25 cellular contexts compared by ENCODE assay signal in genomic region chr21:43289442-43289841, GRCh38.
DNase-seq lines count a peak whose midpoint lies in the region; ATAC-seq and TF ChIP-seq lines count a peak whose summit lies in the region.
"Had no signal": no experiment of that assay in that cellular context is flagged by ENCODE, and none has a peak within 500 bp of the region (broad histone marks: within the 10 kb centered on the region; RNA-seq: fewer than 3 reads in every experiment).

No MANE protein-coding gene starts in this region.

- no peak for ATAC-seq in Right ventricle myocardium inferior
- ATAC-seq in upper lobe of right lung = no peak
- ATAC-seq: CD8-positive, alpha-beta T cell; GM12878; Panc1 had no signal

- no peak overlapping the region for H3K4me3 ChIP-seq in HEK293 (ENCODE audit: low read depth, low read length)
- H3K4me3 ChIP-seq in upper lobe of right lung = no peak overlapping the region
- H3K4me3 ChIP-seq: GM12878, GM23338, HAP-1 had no signal

- no peak overlapping the region for H3K27ac Mint-ChIP-seq in chondrocyte (ENCODE audit: unreplicated experiment)
- no peak overlapping the region for H3K27ac Mint-ChIP-seq in activated T-helper 2 cell treated with anti-CD3 and anti-CD28 coated beads, Interferon-gamma antibody, Interleukin-2, Interleukin-4, amounts not matched to agents 10 μg/mL and 5 μg/mL and 100 μg/mL, durations not matched to agents 14 hours and 24 hours and 36 hours
- H3K27ac Mint-ChIP-seq: CD8-positive, alpha-beta T cell; GM23338 had no signal

- POLR2A ChIA-PET in HEK293 (lab: Yijun Ruan, JAX) = no interaction called here

- H3K9me3 Mint-ChIP-seq in chondrocyte (ENCODE audit: low read depth) = peaks cover 4% of the 10 kb centered on the region
- H3K9me3 Mint-ChIP-seq in activated T-helper 2 cell treated with anti-CD3 and anti-CD28 coated beads, Interferon-gamma antibody, Interleukin-2, Interleukin-4, amounts not matched to agents 10 μg/mL and 5 μg/mL and 100 μg/mL, durations not matched to agents 14 hours and 24 hours and 36 hours = no peaks in the 10 kb centered on the region
- H3K9me3 Mint-ChIP-seq: GM23338 had no signal

- intact Hi-C loops in Right ventricle myocardium inferior (cut with DNase I) (no loop called here), cardiac septum (cut with DNase I) (no loop called here), upper lobe of right lung (cut with DNase I) (no loop called here)
- intact Hi-C loops in activated T-helper 2 cell treated with anti-CD3 and anti-CD28 coated beads, Interferon-gamma antibody, Interleukin-2, Interleukin-4, amounts not matched to agents 10 μg/mL and 5 μg/mL and 100 μg/mL, durations not matched to agents 14 hours and 24 hours and 36 hours (cut with micrococcal nuclease) = no loop called here

- H3K27me3 ChIP-seq in upper lobe of right lung = no peaks in the 10 kb centered on the region

- H3K4me1 ChIP-seq in HEK293 (ENCODE audit: control insufficient read depth, insufficient read depth, low read length) = no peaks in the 10 kb centered on the region
- no peaks in the 10 kb centered on the region for H3K4me1 ChIP-seq in upper lobe of right lung
- H3K4me1 ChIP-seq: HAP-1 had no signal

- no peak overlapping the region for H3K4me3 Mint-ChIP-seq in chondrocyte (ENCODE audit: unreplicated experiment)
- H3K4me3 Mint-ChIP-seq in activated T-helper 2 cell treated with anti-CD3 and anti-CD28 coated beads, Interferon-gamma antibody, Interleukin-2, Interleukin-4, amounts not matched to agents 10 μg/mL and 5 μg/mL and 100 μg/mL, durations not matched to agents 14 hours and 24 hours and 36 hours (ENCODE audit: low read depth) = no peak overlapping the region
- H3K4me3 Mint-ChIP-seq: CD8-positive, alpha-beta T cell; GM23338 had no signal

- no peaks in the 10 kb centered on the region for H3K36me3 Mint-ChIP-seq in chondrocyte (ENCODE audit: low read depth)
- H3K36me3 Mint-ChIP-seq in activated T-helper 2 cell treated with anti-CD3 and anti-CD28 coated beads, Interferon-gamma antibody, Interleukin-2, Interleukin-4, amounts not matched to agents 10 μg/mL and 5 μg/mL and 100 μg/mL, durations not matched to agents 14 hours and 24 hours and 36 hours (ENCODE audit: low read depth) = no peaks in the 10 kb centered on the region
- H3K36me3 Mint-ChIP-seq: CD8-positive, alpha-beta T cell had no signal

- peaks cover 13% of the 10 kb centered on the region for H3K4me1 Mint-ChIP-seq in chondrocyte (ENCODE audit: low read depth)
- H3K4me1 Mint-ChIP-seq in activated T-helper 2 cell treated with anti-CD3 and anti-CD28 coated beads, Interferon-gamma antibody, Interleukin-2, Interleukin-4, amounts not matched to agents 10 μg/mL and 5 μg/mL and 100 μg/mL, durations not matched to agents 14 hours and 24 hours and 36 hours (ENCODE audit: low read depth) = peaks cover 4% of the 10 kb centered on the region
- H3K4me1 Mint-ChIP-seq: GM23338 had no signal

- no peaks in the 10 kb centered on the region for H3K27me3 Mint-ChIP-seq in chondrocyte (ENCODE audit: low read depth)
- H3K27me3 Mint-ChIP-seq in activated T-helper 2 cell treated with anti-CD3 and anti-CD28 coated beads, Interferon-gamma antibody, Interleukin-2, Interleukin-4, amounts not matched to agents 10 μg/mL and 5 μg/mL and 100 μg/mL, durations not matched to agents 14 hours and 24 hours and 36 hours (ENCODE audit: low read depth) = no peaks in the 10 kb centered on the region

- no peak overlapping the region for H3K27ac ChIP-seq in HEK293 (ENCODE audit: extremely low read depth, low read depth, low read length)
- H3K27ac ChIP-seq in upper lobe of right lung = no peak overlapping the region
- H3K27ac ChIP-seq: RWPE1 had no signal

- DNase-seq in Right ventricle myocardium inferior (ENCODE audit: missing footprints) = peak; percentile 11
- no peak for DNase-seq in cardiac septum (ENCODE audit: low spot score)
- DNase-seq in chondrocyte (ENCODE audit: low spot score) = peak; percentile 50
- peak; percentile 23 for DNase-seq in upper lobe of right lung
- DNase-seq in hypothalamus (lab: John Stamatoyannopoulos, UW) = no peak
- no peak for DNase-seq in SW480 (ENCODE audit: low spot score)
- no peak for DNase-seq in activated T-helper 2 cell treated with anti-CD3 and anti-CD28 coated beads, Interferon-gamma antibody, Interleukin-2, Interleukin-4, amounts not matched to agents 10 μg/mL and 5 μg/mL and 100 μg/mL, durations not matched to agents 14 hours and 24 hours and 36 hours (ENCODE audit: low spot score)
- DNase-seq: 8988T; ACHN; Caco-2; CD8-positive, alpha-beta T cell; EL; GDM1; NCI-H1092; NCI-H1417 treated with DMSO at 0.1 percent for 48 hours; NCI-H1694 treated with DMSO at 0.1 percent for 48 hours; NCI-H2081; NCI-H2227 treated with DMSO at 0.1 percent for 48 hours; NCI-H526 treated with DMSO at 0.1 percent for 48 hours had no signal

- H3K36me3 ChIP-seq in HEK293 (ENCODE audit: control insufficient read depth in 2 of 2, insufficient read depth in 1 of 2, low read length in 2 of 2) = no peaks in the 10 kb centered on the region
- no peaks in the 10 kb centered on the region for H3K36me3 ChIP-seq in upper lobe of right lung
- H3K36me3 ChIP-seq: HAP-1 had no signal

- TF ChIP-seq CTCF in HEK293 (tag by site-specific recombination; IDR thresholded peaks at IDR 0.05) = no peak
- no peak for TF ChIP-seq CTCF in chondrocyte (IDR thresholded peaks at IDR 0.05)
- no peak for TF ChIP-seq CTCF in upper lobe of right lung (IDR thresholded peaks at IDR 0.05)

- H3K9me3 ChIP-seq in HEK293 (ENCODE audit: control insufficient read depth, insufficient read depth, low read depth, low read length) = no peaks in the 10 kb centered on the region
- H3K9me3 ChIP-seq in upper lobe of right lung = no peaks in the 10 kb centered on the region
- H3K9me3 ChIP-seq: HAP-1 had no signal

- CTCF ChIA-PET in HEK293 (lab: Yijun Ruan, JAX) = no interaction called here

TF ChIP-seq in HEK293, 187 proteins besides CTCF, POLR2A, EP300 and RAD21:
- TF ChIP-seq ZNF280D (tag by site-specific recombination; IDR thresholded peaks at IDR 0.05) (peak; percentile 81; the same call in 1 of the 2 replicates), ELK4 (IDR thresholded peaks at IDR 0.05; ENCODE audit: borderline replicate concordance, low read depth, low read length) (no peak)

Comparison
In these comparisons a context has a peak if more than half of its experiments do, and no peak if none do; other contexts are left out.
1. DNase-seq: peak in Right ventricle myocardium inferior (single experiment), chondrocyte (single experiment) and upper lobe of right lung (single experiment); none in cardiac septum (single experiment), hypothalamus (0 of 51), SW480 (single experiment) and activated T-helper 2 cell treated with anti-CD3 and anti-CD28 coated beads, Interferon-gamma antibody, Interleukin-2, Interleukin-4, amounts not matched to agents 10 μg/mL and 5 μg/mL and 100 μg/mL, durations not matched to agents 14 hours and 24 hours and 36 hours (single experiment).